In genomic region chr3:138688871-138689299, GRCh38 we compare ENCODE assay signal across 17 cellular contexts.
DNase-seq lines count a peak whose midpoint lies in the region; ATAC-seq and TF ChIP-seq lines count a peak whose summit lies in the region.
"Had no signal": no experiment of that assay in that cellular context is flagged by ENCODE, and none has a peak within 500 bp of the region (broad histone marks: within the 10 kb centered on the region; RNA-seq: fewer than 3 reads in every experiment).

No MANE protein-coding gene starts in this region.

- no peaks in the 10 kb centered on the region for H3K9me2 ChIP-seq in DOHH2 (replicated peaks; ENCODE audit: control insufficient read depth, low read length)

- no peaks in the 10 kb centered on the region for H3K9me3 ChIP-seq in DOHH2 (ENCODE audit: control insufficient read depth, insufficient read depth, low read length)
- no peaks in the 10 kb centered on the region for H3K9me3 ChIP-seq in mucosa of descending colon
- H3K9me3 ChIP-seq: suprapubic skin had no signal

- no peak overlapping the region for H3K4me3 Mint-ChIP-seq in activated CD4-positive, alpha-beta T cell treated with anti-CD3 and anti-CD28 coated beads, Interleukin-2, amount 10 ng/mL, durations not matched to agents 24 days and 14 days
- H3K4me3 Mint-ChIP-seq: activated CD8-positive, alpha-beta T cell treated with anti-CD3 and anti-CD28 coated beads, Interleukin-2, amount 10 ng/mL, durations not matched to agents 7 days and 5 days had no signal

- no peak overlapping the region for H3K27ac Mint-ChIP-seq in activated CD4-positive, alpha-beta T cell treated with anti-CD3 and anti-CD28 coated beads, Interleukin-2, amount 10 ng/mL, durations not matched to agents 24 days and 14 days
- H3K27ac Mint-ChIP-seq: activated CD8-positive, alpha-beta T cell treated with anti-CD3 and anti-CD28 coated beads, Interleukin-2, amount 10 ng/mL, durations not matched to agents 7 days and 5 days had no signal

- ATAC-seq in mucosa of descending colon, result peak; percentile 13
- ATAC-seq: activated CD8-positive, alpha-beta T cell treated with anti-CD3 and anti-CD28 coated beads, Interleukin-2, amount 10 ng/mL, durations not matched to agents 7 days and 5 days had no signal

- H3K27ac ChIP-seq in DOHH2 (ENCODE audit: low read depth, low read length), result peak overlapping the region; percentile 97
- H3K27ac ChIP-seq: hepatocyte, suprapubic skin, WERI-Rb-1 had no signal

- peaks cover 5% of the 10 kb centered on the region for H3K36me3 Mint-ChIP-seq in activated CD4-positive, alpha-beta T cell treated with anti-CD3 and anti-CD28 coated beads, Interleukin-2, amount 10 ng/mL, durations not matched to agents 24 days and 14 days (ENCODE audit: low read depth)

- H3K4me3 ChIP-seq in DOHH2 (ENCODE audit: low read length) (peak overlapping the region; percentile 48), mucosa of descending colon (no peak overlapping the region)
- H3K4me3 ChIP-seq in Jurkat, Clone E6-1 (ENCODE audit: low read length), result no peak overlapping the region
- H3K4me3 ChIP-seq: hepatocyte, suprapubic skin had no signal

- intact Hi-C loops in mucosa of descending colon (cut with DNase I, micrococcal nuclease), result no loop called here
- intact Hi-C loops in activated CD4-positive, alpha-beta T cell treated with anti-CD3 and anti-CD28 coated beads, Interleukin-2, amount 10 ng/mL, durations not matched to agents 24 days and 14 days (cut with micrococcal nuclease), result no loop called here

- peaks cover 49% of the 10 kb centered on the region for H3F3A ChIP-seq in DOHH2 (ENCODE audit: control insufficient read depth, insufficient read depth)

- H3K79me2 ChIP-seq in DOHH2 (ENCODE audit: control insufficient read depth, low read length), result no peaks in the 10 kb centered on the region
- H3K79me2 ChIP-seq: hepatocyte had no signal

- no peaks in the 10 kb centered on the region for H4K20me1 ChIP-seq in DOHH2 (ENCODE audit: control insufficient read depth, insufficient read depth, low read depth, low read length)

- H3K36me3 ChIP-seq in DOHH2 (ENCODE audit: control insufficient read depth, low read length) (peaks cover 11% of the 10 kb centered on the region), mucosa of descending colon (ENCODE audit: low read depth) (no peaks in the 10 kb centered on the region)
- H3K36me3 ChIP-seq: WERI-Rb-1 had no signal

- H3K27me3 ChIP-seq in DOHH2 (ENCODE audit: control insufficient read depth, low read length), result no peaks in the 10 kb centered on the region
- H3K27me3 ChIP-seq: hepatocyte, suprapubic skin had no signal

- H3K9me3 Mint-ChIP-seq in activated CD4-positive, alpha-beta T cell treated with anti-CD3 and anti-CD28 coated beads, Interleukin-2, amount 10 ng/mL, durations not matched to agents 24 days and 14 days, result no peaks in the 10 kb centered on the region

- H3K27me3 Mint-ChIP-seq in activated CD4-positive, alpha-beta T cell treated with anti-CD3 and anti-CD28 coated beads, Interleukin-2, amount 10 ng/mL, durations not matched to agents 24 days and 14 days, result no peaks in the 10 kb centered on the region

- peaks cover 67% of the 10 kb centered on the region for H3K4me1 ChIP-seq in DOHH2 (ENCODE audit: control insufficient read depth, low read length)
- H3K4me1 ChIP-seq in mucosa of descending colon (ENCODE audit: low read depth), result no peaks in the 10 kb centered on the region
- H3K4me1 ChIP-seq: suprapubic skin had no signal

- peak; percentile 39 for DNase-seq in Jurkat, Clone E6-1 (ENCODE audit: low read depth, low spot score)
- DNase-seq in UCSD-AML1 (lab: John Stamatoyannopoulos, UW; ENCODE audit: unreplicated experiment), result peak; percentile 39
- no peak for DNase-seq in mucosa of descending colon
- DNase-seq in activated CD4-positive, alpha-beta T cell treated with anti-CD3 and anti-CD28 coated beads, Interleukin-2, amount 10 ng/mL, durations not matched to agents 24 days and 14 days, result no peak
- DNase-seq in GM10266 (ENCODE audit: extremely low spot score), result no peak
- DNase-seq in DMS153 treated with DMSO at 0.1 percent for 48 hours (lab: John Stamatoyannopoulos, UW; ENCODE audit: unreplicated experiment), result no peak
- DNase-seq: activated CD8-positive, alpha-beta T cell treated with anti-CD3 and anti-CD28 coated beads, Interleukin-2, amount 10 ng/mL, durations not matched to agents 7 days and 5 days; C1 segment of cervical spinal cord; DMS153; effector CD8-positive, alpha-beta T cell; kidney; NCI-H146; NCI-H524; WERI-Rb-1 had no signal

- TF ChIP-seq CTCF in DOHH2 (IDR thresholded peaks at IDR 0.05; ENCODE audit: low read depth, low read length, poor library complexity, severe bottlenecking) (peak; percentile 40), mucosa of descending colon (IDR thresholded peaks at IDR 0.05) (no peak), GM10266 (IDR thresholded peaks at IDR 0.05; ENCODE audit: control insufficient read depth, insufficient read depth, low read depth, missing control alignments) (no peak)

- H3K4me1 Mint-ChIP-seq in activated CD4-positive, alpha-beta T cell treated with anti-CD3 and anti-CD28 coated beads, Interleukin-2, amount 10 ng/mL, durations not matched to agents 24 days and 14 days, result peaks cover 7% of the 10 kb centered on the region

- peak overlapping the region; percentile 65 for H3K4me2 ChIP-seq in DOHH2 (ENCODE audit: low read length)
- H3K4me2 ChIP-seq: hepatocyte had no signal

Comparison
In these comparisons a context has a peak if more than half of its experiments do, and no peak if none do; other contexts are left out.
1. DNase-seq: peak in Jurkat, Clone E6-1 (single experiment) and UCSD-AML1 (single experiment); none in mucosa of descending colon (0 of 3), activated CD4-positive, alpha-beta T cell treated with anti-CD3 and anti-CD28 coated beads, Interleukin-2, amount 10 ng/mL, durations not matched to agents 24 days and 14 days (single experiment), GM10266 (single experiment) and DMS153 treated with DMSO at 0.1 percent for 48 hours (single experiment).